In genomic region chr22:19757985-19758895, GRCh38 we compare ENCODE assay signal across 23 cellular contexts. TPM values are rescaled to one million over a fixed set of nuclear protein-coding genes. Genes with fewer than 3 reads are reported as not detected.
DNase-seq lines count a peak whose midpoint lies in the region; ATAC-seq, FAIRE-seq and TF ChIP-seq lines count a peak whose summit lies in the region.
"Had no signal": no experiment of that assay in that cellular context is flagged by ENCODE, and none has a peak within 500 bp of the region (broad histone marks: within the 10 kb centered on the region; RNA-seq: fewer than 3 reads in every experiment).

No MANE protein-coding gene starts in this region.

- no peak overlapping the region for H4K8ac ChIP-seq in IMR-90 (ENCODE audit: low read depth in 2 of 2, low read length in 2 of 2)
- H4K8ac ChIP-seq in H1 (ENCODE audit: extremely low read depth, insufficient read depth, low read length): no peak overlapping the region

- no peak overlapping the region for H2BK20ac ChIP-seq in IMR-90 (ENCODE audit: low read depth, low read length)
- H2BK20ac ChIP-seq in H1 (ENCODE audit: low read length): peak overlapping the region; percentile 72; the same call in 1 of the 2 replicates

- TF ChIP-seq EP300 in H1 (IDR thresholded peaks at IDR 0.05; ENCODE audit: borderline replicate concordance in 1 of 2, low read depth in 2 of 2, low read length in 2 of 2): no peak

- dilution Hi-C loops in IMR-90 (cut with HindIII; ENCODE audit: low sequenced_read_pairs, unreplicated experiment): no loop called here

- no peak overlapping the region for H3K27ac Mint-ChIP-seq in activated naive CD8-positive, alpha-beta T cell
- no peak overlapping the region for H3K27ac Mint-ChIP-seq in activated naive CD8-positive, alpha-beta T cell treated with anti-CD3 and anti-CD28 coated beads for 36 hours
- H3K27ac Mint-ChIP-seq: activated CD8-positive, alpha-beta T cell treated with anti-CD3 and anti-CD28 coated beads for 36 hours; activated T-helper 2 cell treated with anti-CD3 and anti-CD28 coated beads, Interferon-gamma antibody, Interleukin-2, Interleukin-4, amounts not matched to agents 10 μg/mL and 5 μg/mL and 100 μg/mL, durations not matched to agents 14 hours and 24 hours and 36 hours had no signal

- no peaks in the 10 kb centered on the region for H3K36me3 Mint-ChIP-seq in activated naive CD8-positive, alpha-beta T cell
- no peaks in the 10 kb centered on the region for H3K36me3 Mint-ChIP-seq in activated naive CD8-positive, alpha-beta T cell treated with anti-CD3 and anti-CD28 coated beads for 36 hours

- no peak for TF ChIP-seq CTCF in IMR-90 (conservative IDR thresholded peaks at IDR 0.05; ENCODE audit: low read depth, low read length)
- no peak for TF ChIP-seq CTCF in H1 (IDR thresholded peaks at IDR 0.05; ENCODE audit: control extremely low read depth in 1 of 3, insufficient read depth in 1 of 3, low read depth in 1 of 3, low read length in 3 of 3)
- TF ChIP-seq CTCF in left ventricle myocardium inferior (IDR thresholded peaks at IDR 0.05; ENCODE audit: borderline replicate concordance): no peak

- H3K36me3 ChIP-seq in IMR-90 (ENCODE audit: control insufficient read depth, insufficient read depth, low read length): no peaks in the 10 kb centered on the region
- H3K36me3 ChIP-seq in H1 (ENCODE audit: control insufficient read depth in 2 of 4, insufficient read depth in 4 of 4, low read length in 3 of 4): peaks cover 0 to 20% (median 0%) of the 10 kb centered on the region in 4 experiments; a peak in 1 of 8 replicates
- no peaks in the 10 kb centered on the region for H3K36me3 ChIP-seq in left ventricle myocardium inferior

- CTCF ChIA-PET in IMR-90 (lab: Yijun Ruan, JAX) (no interaction called here), H1 (lab: Charles Lee; ENCODE audit: partially characterized antibody) (interaction anchor here (0.6 to 16.5 kb wide), 14 partner anchors 9 to 195 kb away, joined by 3 to 168 read pairs (median 4); partner anchors contain the start of gene GP1BB)

- POLR2A ChIA-PET in IMR-90 (lab: Charles Lee; ENCODE audit: unreplicated experiment): no interaction called here
- POLR2A ChIA-PET in H1 (lab: Charles Lee; ENCODE audit: partially characterized antibody): interaction anchor here (0.8 to 3.8 kb wide), 2 partner anchors 7 to 15 kb away, joined by 3 to 21 read pairs; no protein-coding TSS in a partner anchor

- no peak overlapping the region for H3K4ac ChIP-seq in IMR-90 (ENCODE audit: low read depth, low read length)
- H3K4ac ChIP-seq in H1 (replicated peaks; ENCODE audit: insufficient read length, low read depth, low read length): no peak overlapping the region

- H3K4me1 ChIP-seq in IMR-90 (ENCODE audit: control insufficient read depth, insufficient read depth, low read length) (peaks cover 4% of the 10 kb centered on the region; the same call in 1 of the 2 replicates), H1 (replicated peaks in 1 of 4; ENCODE audit: control insufficient read depth in 3 of 4, insufficient read depth in 4 of 4, low read length in 3 of 4) (peaks cover 0 to 52% (median 26%) of the 10 kb centered on the region in 4 experiments; a peak in 5 of 7 replicates), left ventricle myocardium inferior (peaks cover 42% of the 10 kb centered on the region)

- 17% methylated on average over 29 of the region's 43 CpGs; no CpG with 5 or more reads in 1 of the 2 experiments for WGBS in IMR-90 (ENCODE audit: extremely low coverage in 2 of 2, insufficient read length in 1 of 2), 2 experiments
- WGBS in H1 (ENCODE audit: extremely low coverage in 1 of 2, insufficient coverage in 1 of 2, insufficient read length in 1 of 2, insufficient replicate concordance in 2 of 2, low coverage in 1 of 2, low lambda C conversion rate in 2 of 2, missing lambda C conversion rate in 1 of 2), 2 experiments: 16% methylated on average over 26 of the region's 43 CpGs; no CpG with 5 or more reads in 1 of the 2 experiments

- H3K9ac ChIP-seq in IMR-90 (ENCODE audit: low read depth, low read length): no peak overlapping the region
- H3K9ac ChIP-seq in H1 (replicated peaks in 1 of 4; ENCODE audit: extremely low read depth in 1 of 4, low read depth in 3 of 4, low read length in 3 of 4): no peak overlapping the region

- H3K4me1 Mint-ChIP-seq in activated naive CD8-positive, alpha-beta T cell (ENCODE audit: low read depth): peaks cover 30% of the 10 kb centered on the region
- peaks cover 25% of the 10 kb centered on the region for H3K4me1 Mint-ChIP-seq in activated naive CD8-positive, alpha-beta T cell treated with anti-CD3 and anti-CD28 coated beads for 36 hours

- H2AFZ ChIP-seq in IMR-90 (replicated peaks; ENCODE audit: low read length, poor library complexity): peak overlapping the region; percentile 21
- H2AFZ ChIP-seq in H1 (ENCODE audit: low read length): no peak overlapping the region

- H2BK120ac ChIP-seq in IMR-90 (ENCODE audit: low read depth, low read length) (no peak overlapping the region), H1 (replicated peaks; ENCODE audit: low read depth, low read length) (no peak overlapping the region)

- H3K27me3 Mint-ChIP-seq in activated naive CD8-positive, alpha-beta T cell: peaks cover 30% of the 10 kb centered on the region
- H3K27me3 Mint-ChIP-seq in activated naive CD8-positive, alpha-beta T cell treated with anti-CD3 and anti-CD28 coated beads for 36 hours: peaks cover 78% of the 10 kb centered on the region

- H2AK5ac ChIP-seq in IMR-90 (ENCODE audit: low read depth, low read length) (no peak overlapping the region), H1 (ENCODE audit: low read depth, low read length) (no peak overlapping the region)

- no peak overlapping the region for H3K27ac ChIP-seq in IMR-90 (ENCODE audit: insufficient read depth, low read length)
- H3K27ac ChIP-seq in H1 (ENCODE audit: low read depth, low read length): no peak overlapping the region
- H3K27ac ChIP-seq in left ventricle myocardium inferior (replicated peaks): no peak overlapping the region
- H3K27ac ChIP-seq: SJCRH30 had no signal

- H3K4me2 ChIP-seq in IMR-90 (ENCODE audit: low read depth, low read length) (no peak overlapping the region), H1 (ENCODE audit: insufficient read depth in 1 of 2, low read depth in 2 of 2, low read length in 2 of 2) (peak overlapping the region; percentile 8 to 51; a peak in 3 of 4 replicates)

- H3K4me3 ChIP-seq in IMR-90 (ENCODE audit: insufficient read depth, low read depth, low read length) (no peak overlapping the region), H1 (ENCODE audit: extremely low read depth in 1 of 4, insufficient read depth in 2 of 4, low read depth in 3 of 4, low read length in 4 of 4) (peak overlapping the region in 1 of 4 experiments; percentile 23; a peak in 2 of 8 replicates), left ventricle myocardium inferior (no peak overlapping the region)
- H3K4me3 ChIP-seq: GM12878, HAP-1, SJCRH30 had no signal

- H3K9me1 ChIP-seq in IMR-90 (ENCODE audit: insufficient read depth, low read length): peaks cover 1% of the 10 kb centered on the region

- H4K5ac ChIP-seq in IMR-90 (ENCODE audit: low read depth, low read length) (no peak overlapping the region), H1 (ENCODE audit: insufficient read length, low read depth, low read length) (no peak overlapping the region)

- H3K56ac ChIP-seq in IMR-90 (ENCODE audit: extremely low read depth, insufficient read depth, low read length): no peak overlapping the region
- no peak overlapping the region for H3K56ac ChIP-seq in H1 (replicated peaks; ENCODE audit: insufficient read length, low read depth, low read length)

- TF ChIP-seq RAD21 in IMR-90 (IDR thresholded peaks at IDR 0.05; ENCODE audit: low read length): no peak
- TF ChIP-seq RAD21 in H1 (IDR thresholded peaks at IDR 0.05 in 1 of 2, conservative IDR thresholded peaks at IDR 0.05 in 1 of 2; ENCODE audit: low read depth in 2 of 2, low read length in 2 of 2): no peak

- FAIRE-seq in H1 (lab: Jason Lieb, UNC): no peak
- FAIRE-seq: GM12878, TTC549 had no signal

- H3K79me1 ChIP-seq in IMR-90 (ENCODE audit: low read depth in 1 of 2, low read length in 2 of 2) (no peaks in the 10 kb centered on the region), H1 (ENCODE audit: low read depth, low read length) (no peaks in the 10 kb centered on the region)

- H3K23ac ChIP-seq in IMR-90 (ENCODE audit: low read depth, low read length) (no peak overlapping the region), H1 (ENCODE audit: insufficient read length) (no peak overlapping the region)

- H3K4me3 Mint-ChIP-seq in activated naive CD8-positive, alpha-beta T cell: peak overlapping the region; percentile 75
- no peak overlapping the region for H3K4me3 Mint-ChIP-seq in activated naive CD8-positive, alpha-beta T cell treated with anti-CD3 and anti-CD28 coated beads for 36 hours
- H3K4me3 Mint-ChIP-seq: activated CD8-positive, alpha-beta T cell treated with anti-CD3 and anti-CD28 coated beads for 36 hours; neural crest cell had no signal

- no peak for DNase-seq in activated naive CD8-positive, alpha-beta T cell treated with anti-CD3 and anti-CD28 coated beads for 36 hours
- DNase-seq in IMR-90 (no peak), H1 (ENCODE audit: low read depth in 1 of 2, low spot score in 2 of 2) (peak in 1 of 2 experiments; percentile 72), retina (peak; percentile 53), COLO668 (lab: John Stamatoyannopoulos, UW; ENCODE audit: unreplicated experiment) (no peak), left ventricle myocardium inferior (no peak)
- DNase-seq: ACHN; activated CD8-positive, alpha-beta T cell treated with anti-CD3 and anti-CD28 coated beads for 36 hours; aorta; COR-L47; cortex of kidney; NCI-H1930; NCI-H510A; SJCRH30 had no signal

- no peak overlapping the region for H4K91ac ChIP-seq in IMR-90 (ENCODE audit: insufficient read depth, low read depth, low read length)
- no peak overlapping the region for H4K91ac ChIP-seq in H1 (replicated peaks; ENCODE audit: insufficient read length, low read length)

- intact Hi-C loops in IMR-90 (cut with micrococcal nuclease) (no loop called here), left ventricle myocardium inferior (cut with micrococcal nuclease) (no loop called here)

- no peaks in the 10 kb centered on the region for H3K9me3 ChIP-seq in IMR-90 (ENCODE audit: control insufficient read depth, insufficient read depth, low read length)
- H3K9me3 ChIP-seq in H1 (ENCODE audit: insufficient read depth in 2 of 2, low read depth in 1 of 2, low read length in 1 of 2): no peaks in the 10 kb centered on the region
- H3K9me3 ChIP-seq in left ventricle myocardium inferior (replicated peaks): no peaks in the 10 kb centered on the region
- H3K9me3 ChIP-seq: HAP-1, SJCRH30 had no signal

- BruUV-seq in IMR-90 (replicated peaks; lab: Mats Ljungman, UMichigan): no TSS peak

- H3K23me2 ChIP-seq in H1 (ENCODE audit: low read depth, low read length): no peaks in the 10 kb centered on the region; the same call in 1 of the 2 replicates

- H2BK12ac ChIP-seq in H1 (ENCODE audit: low read depth, low read length): peak overlapping the region; percentile 60; the same call in 1 of the 2 replicates

- in situ Hi-C loops in IMR-90 (cut with MboI; ENCODE audit: low sequenced_read_pairs): no loop called here

- no peak for ATAC-seq in IMR-90 (ENCODE audit: low read depth)
- ATAC-seq in GM21576 (IDR thresholded peaks at IDR 0.05; ENCODE audit: unreplicated experiment): no peak
- ATAC-seq: activated CD8-positive, alpha-beta T cell treated with anti-CD3 and anti-CD28 coated beads for 36 hours; sciatic nerve had no signal

- no peak overlapping the region for H2BK5ac ChIP-seq in IMR-90 (ENCODE audit: low read depth, low read length, poor library complexity, severe bottlenecking)
- H2BK5ac ChIP-seq in H1 (ENCODE audit: low read depth, low read length): no peak overlapping the region; the same call in 1 of the 2 replicates

- no peaks in the 10 kb centered on the region for H3K9me3 Mint-ChIP-seq in activated naive CD8-positive, alpha-beta T cell (ENCODE audit: low read depth)
- no peaks in the 10 kb centered on the region for H3K9me3 Mint-ChIP-seq in activated naive CD8-positive, alpha-beta T cell treated with anti-CD3 and anti-CD28 coated beads for 36 hours
- H3K9me3 Mint-ChIP-seq: activated CD8-positive, alpha-beta T cell treated with anti-CD3 and anti-CD28 coated beads for 36 hours; activated T-helper 2 cell treated with anti-CD3 and anti-CD28 coated beads, Interferon-gamma antibody, Interleukin-2, Interleukin-4, amounts not matched to agents 10 μg/mL and 5 μg/mL and 100 μg/mL, durations not matched to agents 14 hours and 24 hours and 36 hours; neural crest cell had no signal

- H3K18ac ChIP-seq in IMR-90 (ENCODE audit: low read depth, low read length) (no peak overlapping the region), H1 (ENCODE audit: extremely low read depth, low read length) (0 out of 2 replicates have a peak overlapping the region, but pooled peaks have one; percentile 32)

- H3K14ac ChIP-seq in IMR-90 (replicated peaks; ENCODE audit: low read depth, low read length) (no peak overlapping the region), H1 (ENCODE audit: insufficient read length) (no peak overlapping the region)

- H3K79me2 ChIP-seq in H1 (ENCODE audit: control insufficient read depth in 1 of 2, insufficient read depth in 2 of 2, low read length in 2 of 2): no peaks in the 10 kb centered on the region

- no peak overlapping the region for H2BK15ac ChIP-seq in IMR-90 (ENCODE audit: low read depth, low read length)
- peak overlapping the region; percentile 88; the same call in 1 of the 2 replicates for H2BK15ac ChIP-seq in H1 (ENCODE audit: low read length)

- no peak overlapping the region for H2AK9ac ChIP-seq in IMR-90 (replicated peaks; ENCODE audit: low read depth, low read length, poor library complexity)

- H4K20me1 ChIP-seq in IMR-90 (ENCODE audit: insufficient read depth, low read length) (peaks cover 6% of the 10 kb centered on the region; the same call in 1 of the 2 replicates), H1 (replicated peaks in 1 of 2; ENCODE audit: control insufficient read depth in 1 of 2, insufficient read depth in 2 of 2, low read length in 2 of 2) (peaks cover 24 to 37% of the 10 kb centered on the region in 2 experiments)

- peaks cover 94% of the 10 kb centered on the region for H3K27me3 ChIP-seq in IMR-90 (ENCODE audit: control insufficient read depth, insufficient read depth, low read length)
- peaks cover 88 to 97% (median 93%) of the 10 kb centered on the region in 4 experiments for H3K27me3 ChIP-seq in H1 (replicated peaks in 1 of 4; ENCODE audit: control insufficient read depth in 3 of 4, extremely low read depth in 1 of 4, insufficient read depth in 3 of 4, low read length in 3 of 4)
- peaks cover 94% of the 10 kb centered on the region for H3K27me3 ChIP-seq in left ventricle myocardium inferior (ENCODE audit: low read depth)
- H3K27me3 ChIP-seq: SJCRH30 had no signal

- no peak for TF ChIP-seq POLR2A in IMR-90 (IDR thresholded peaks at IDR 0.05; ENCODE audit: low read depth, low read length)
- TF ChIP-seq POLR2A in H1 (IDR thresholded peaks at IDR 0.05; ENCODE audit: control extremely low read depth in 1 of 2, low read depth in 2 of 2, low read length in 2 of 2): no peak

RNA-seq across cellular contexts. Expression of gene TBX1, which starts 2.3 kb away (rescaled TPM):
- total RNA-seq in activated naive CD8-positive, alpha-beta T cell treated with anti-CD3 and anti-CD28 coated beads for 36 hours: not detected
- total RNA-seq in IMR-90 (2012; rRNA removed) (not detected in 2 replicates), left ventricle myocardium inferior (8.0 TPM)
- polyA plus RNA-seq in IMR-90 (2012; rRNA removed) (0.03 and 0.13 TPM in 2 replicates), H1 (2011; rRNA removed) (not detected in 2 replicates)
- 0.03 TPM in 1 of 2 replicates, not detected in the other for polyA plus RNA-seq in IMR-90 (2012; cell fraction: cytosol; rRNA removed)
- 0.08 and 0.36 TPM in 2 replicates for polyA plus RNA-seq in IMR-90 (2012; cell fraction: nucleus; rRNA removed; ENCODE audit: low replicate concordance)
- 0.28 and 0.38 TPM in 2 replicates for total RNA-seq in H1 (2021; fragmentation: NEBNext Ultra II Directional; extraction: Animal tissue kit (Norgen Biotek cat#: 25700))
- polyA plus RNA-seq in H1 (2011; cell fraction: cytosol; rRNA removed): not detected
- not detected for polyA plus RNA-seq in H1 (2011; cell fraction: nucleus; rRNA removed)
- polyA plus RNA-seq in H1 (2012, experiment 1 of 2): not detected in 4 replicates
- 0.10 TPM for polyA plus RNA-seq in H1 (2012, experiment 2 of 2)
- 0.14 TPM for polyA plus RNA-seq in H1 (2013, experiment 1 of 2)
- 0.09 TPM for polyA plus RNA-seq in H1 (2013, experiment 2 of 2)
- not detected in 2 replicates for polyA minus RNA-seq in H1 (2011; rRNA and poly(A)+ RNA removed)
- polyA minus RNA-seq in H1 (2011; cell fraction: cytosol; rRNA and poly(A)+ RNA removed): not detected
- not detected for polyA minus RNA-seq in H1 (2011; cell fraction: nucleus; rRNA and poly(A)+ RNA removed)
- total RNA-seq: activated CD8-positive, alpha-beta T cell treated with anti-CD3 and anti-CD28 coated beads for 36 hours; epithelial cell of proximal tubule; GM12878; neural crest cell had no signal
- polyA plus RNA-seq: GM12878 had no signal

RNA-seq across cellular contexts. Expression of gene GP1BB, which starts 34.9 kb away (rescaled TPM):
- total RNA-seq in activated naive CD8-positive, alpha-beta T cell treated with anti-CD3 and anti-CD28 coated beads for 36 hours: not detected
- total RNA-seq in IMR-90 (2012; rRNA removed): 0.18 and 0.28 TPM in 2 replicates
- polyA plus RNA-seq in IMR-90 (2012; rRNA removed): 1.5 and 4.6 TPM in 2 replicates
- polyA plus RNA-seq in IMR-90 (2012; cell fraction: cytosol; rRNA removed): 1.2 and 3.0 TPM in 2 replicates
- polyA plus RNA-seq in IMR-90 (2012; cell fraction: nucleus; rRNA removed; ENCODE audit: low replicate concordance): 7.1 and 36.7 TPM in 2 replicates
- not detected in 2 replicates for total RNA-seq in H1 (2021; fragmentation: NEBNext Ultra II Directional; extraction: Animal tissue kit (Norgen Biotek cat#: 25700))
- 0.36 and 0.66 TPM in 2 replicates for polyA plus RNA-seq in H1 (2011; rRNA removed)
- polyA plus RNA-seq in H1 (2011; cell fraction: cytosol; rRNA removed): 0.27 TPM
- 2.4 TPM for polyA plus RNA-seq in H1 (2011; cell fraction: nucleus; rRNA removed)
- 0.38 to 0.69 TPM (median 0.55 TPM) in 3 of 4 replicates, not detected in the other for polyA plus RNA-seq in H1 (2012, experiment 1 of 2)
- polyA plus RNA-seq in H1 (2012, experiment 2 of 2): not detected
- polyA plus RNA-seq in H1 (2013, experiment 1 of 2): 0.36 TPM
- 0.83 TPM for polyA plus RNA-seq in H1 (2013, experiment 2 of 2)
- not detected in 2 replicates for polyA minus RNA-seq in H1 (2011; rRNA and poly(A)+ RNA removed)
- polyA minus RNA-seq in H1 (2011; cell fraction: cytosol; rRNA and poly(A)+ RNA removed): not detected
- polyA minus RNA-seq in H1 (2011; cell fraction: nucleus; rRNA and poly(A)+ RNA removed): 0.60 TPM
- not detected for total RNA-seq in left ventricle myocardium inferior
- total RNA-seq: activated CD8-positive, alpha-beta T cell treated with anti-CD3 and anti-CD28 coated beads for 36 hours; activated T-helper 2 cell treated with anti-CD3 and anti-CD28 coated beads, Interferon-gamma antibody, Interleukin-2, Interleukin-4, amounts not matched to agents 10 μg/mL and 5 μg/mL and 100 μg/mL, durations not matched to agents 14 hours and 24 hours and 36 hours had no signal

RNA-seq across cellular contexts. Expression of gene SEPTIN5, which starts 43.9 kb away (rescaled TPM):
- total RNA-seq in activated naive CD8-positive, alpha-beta T cell treated with anti-CD3 and anti-CD28 coated beads for 36 hours: 1 to 10 TPM; 1.1 to 1.3 TPM
- total RNA-seq in IMR-90 (2012; rRNA removed): 16.8 and 17.2 TPM in 2 replicates
- 20.7 and 22.3 TPM in 2 replicates for polyA plus RNA-seq in IMR-90 (2012; rRNA removed)
- polyA plus RNA-seq in IMR-90 (2012; cell fraction: cytosol; rRNA removed): 10.4 and 22.8 TPM in 2 replicates
- 65.7 and 90.4 TPM in 2 replicates for polyA plus RNA-seq in IMR-90 (2012; cell fraction: nucleus; rRNA removed; ENCODE audit: low replicate concordance)
- total RNA-seq in H1 (2021; fragmentation: NEBNext Ultra II Directional; extraction: Animal tissue kit (Norgen Biotek cat#: 25700)): 7.8 and 8.6 TPM in 2 replicates
- 6.0 and 9.1 TPM in 2 replicates for polyA plus RNA-seq in H1 (2011; rRNA removed)
- 6.7 TPM for polyA plus RNA-seq in H1 (2011; cell fraction: cytosol; rRNA removed)
- 18.5 TPM for polyA plus RNA-seq in H1 (2011; cell fraction: nucleus; rRNA removed)
- polyA plus RNA-seq in H1 (2012, experiment 1 of 2): 5.8 to 13.4 TPM (median 10.9 TPM) in 4 replicates
- polyA plus RNA-seq in H1 (2012, experiment 2 of 2): 8.4 TPM
- polyA plus RNA-seq in H1 (2013, experiment 1 of 2): 9.7 TPM
- polyA plus RNA-seq in H1 (2013, experiment 2 of 2): 9.0 TPM
- 7.3 and 8.0 TPM in 2 replicates for polyA minus RNA-seq in H1 (2011; rRNA and poly(A)+ RNA removed)
- polyA minus RNA-seq in H1 (2011; cell fraction: cytosol; rRNA and poly(A)+ RNA removed): 2.3 TPM
- polyA minus RNA-seq in H1 (2011; cell fraction: nucleus; rRNA and poly(A)+ RNA removed): 8.8 TPM
- total RNA-seq in left ventricle myocardium inferior: 141 TPM
